Comparison of ENCODE assay signal across 22 cellular contexts in the genomic region with DNA sequence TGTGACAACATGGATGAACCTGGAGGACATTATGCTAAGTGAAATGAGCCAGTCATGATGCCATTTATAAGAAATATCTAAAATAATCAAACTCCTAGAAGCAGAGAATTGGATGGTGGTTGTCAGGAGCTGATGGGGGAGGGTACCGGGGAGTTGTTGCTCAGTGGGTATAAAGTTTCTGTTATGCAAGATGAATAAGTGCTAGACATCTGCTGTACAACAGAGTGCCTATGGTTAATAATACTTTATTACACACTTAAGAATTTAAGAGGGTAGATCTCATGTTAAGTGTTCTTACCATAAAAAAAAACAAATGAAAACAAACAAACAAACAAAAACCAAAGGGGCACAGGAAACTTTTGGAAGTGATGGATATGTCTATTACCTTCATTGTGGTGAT.
"Had no signal": no experiment of that assay in that cellular context is flagged by ENCODE, and none has a peak within 500 bp of the region (broad histone marks: within the 10 kb centered on the region; RNA-seq: fewer than 3 reads in every experiment).

No MANE protein-coding gene starts in this region.

- H3K36me3 ChIP-seq: left ventricle myocardium inferior, neural progenitor cell, spleen, uterus, WERI-Rb-1 had no signal

- H3K27me3 ChIP-seq: body of pancreas, hepatocyte, neural progenitor cell, spleen, testis, uterus had no signal

- ATAC-seq: body of pancreas; foreskin keratinocyte; naive thymus-derived CD8-positive, alpha-beta T cell had no signal

- DNase-seq: activated CD4-positive, alpha-beta T cell treated with anti-CD3 and anti-CD28 coated beads for 1 hour; activated gamma-delta T cell treated with Interleukin-2 at 50 U/mL for 16 hours; activated T-cell treated with anti-CD3 and anti-CD28 coated beads, Interleukin-2, amount 50 U/mL, for 1 hour; anterior cingulate cortex; body of pancreas; effector CD4-positive, alpha-beta T cell; erythroblast; foreskin keratinocyte; glutamatergic neuron; immature natural killer cell; left ventricle myocardium inferior; naive thymus-derived CD8-positive, alpha-beta T cell; posterior cingulate gyrus; spleen; stimulated activated CD4-positive, alpha-beta T cell treated with anti-CD3 and anti-CD28 coated beads, Interleukin-4, amount 100 ng/mL, for 1 hour; stimulated activated naive CD4-positive, alpha-beta T cell; testis; trophoblast cell; uterus; WERI-Rb-1 had no signal

- H3K9me3 ChIP-seq: body of pancreas, left ventricle myocardium inferior, spleen, testis, uterus had no signal

- H3K27ac ChIP-seq: body of pancreas, foreskin keratinocyte, hepatocyte, neural progenitor cell, spleen, testis, uterus, WERI-Rb-1 had no signal

- H3K4me1 ChIP-seq: foreskin keratinocyte, neural progenitor cell had no signal

- H3K4me3 ChIP-seq: body of pancreas, hepatocyte, left ventricle myocardium inferior, neural progenitor cell, spleen, testis, uterus had no signal
